Comparison of ENCODE assay signal across 19 cellular contexts in the genomic region with DNA sequence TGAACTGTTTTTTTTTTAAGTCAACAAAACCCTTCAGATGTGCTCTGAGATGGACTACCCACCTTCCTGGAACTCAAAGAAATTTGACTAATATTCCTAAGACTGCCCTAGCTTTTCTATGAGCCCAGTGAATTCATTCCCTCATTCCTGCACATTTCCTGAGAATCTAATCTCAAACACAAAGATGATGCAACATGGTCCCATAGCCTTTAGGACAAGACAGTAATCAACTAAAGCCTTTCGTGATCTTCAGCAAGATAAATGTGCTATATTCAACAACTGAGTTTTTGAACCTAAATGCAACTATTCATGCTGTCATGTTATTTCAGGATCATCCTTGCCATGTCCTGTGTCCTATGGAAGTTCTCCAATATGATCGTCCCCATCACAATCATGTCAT.
"Had no signal": no experiment of that assay in that cellular context is flagged by ENCODE, and none has a peak within 500 bp of the region (broad histone marks: within the 10 kb centered on the region; RNA-seq: fewer than 3 reads in every experiment).

No MANE protein-coding gene starts in this region.

- H3K4me3 ChIP-seq: breast epithelium, esophagus squamous epithelium, tibial artery had no signal

- H3K9me3 ChIP-seq: breast epithelium, esophagus squamous epithelium, tibial artery had no signal

- FAIRE-seq: astrocyte, kidney, urothelium cell line had no signal

- DNase-seq: activated CD4-positive, alpha-beta T cell treated with anti-CD3 and anti-CD28 coated beads, Interleukin-2, amount 50 U/mL, for 4 hours; activated gamma-delta T cell; activated T-cell treated with anti-CD3 and anti-CD28 coated beads, Interleukin-2, amount 50 U/mL, for 72 hours; cerebellar nuclear complex; cortex of kidney; esophagus squamous epithelium; hypothalamus; kidney; occipital lobe; stimulated activated CD4-positive, alpha-beta T cell treated with anti-CD3 and anti-CD28 coated beads, Interleukin-2, amount 100 ng/mL, for 24 hours; stimulated activated naive CD8-positive, alpha-beta T cell treated with anti-CD3 and anti-CD28 coated beads, Interleukin-15, Interleukin-2, amounts not matched to agents 100 U/mL and 50 U/mL, for 24 hours; substantia nigra; T-helper 17 cell; tibial artery; WERI-Rb-1 had no signal

- H3K36me3 ChIP-seq: breast epithelium, esophagus squamous epithelium, tibial artery, WERI-Rb-1 had no signal

- H3K27me3 ChIP-seq: breast epithelium, esophagus squamous epithelium, foreskin keratinocyte, tibial artery had no signal

- H3K27ac ChIP-seq: breast epithelium, esophagus squamous epithelium, foreskin keratinocyte, tibial artery, WERI-Rb-1 had no signal

- ATAC-seq: activated T-cell treated with anti-CD3 and anti-CD28 coated beads, Interleukin-2, amount 50 U/mL, for 72 hours; stimulated activated naive CD8-positive, alpha-beta T cell treated with anti-CD3 and anti-CD28 coated beads, Interleukin-15, Interleukin-2, amounts not matched to agents 100 U/mL and 50 U/mL, for 24 hours; T-helper 17 cell had no signal
